ENCODE assay signal across 1 cellular context in the genomic region with DNA sequence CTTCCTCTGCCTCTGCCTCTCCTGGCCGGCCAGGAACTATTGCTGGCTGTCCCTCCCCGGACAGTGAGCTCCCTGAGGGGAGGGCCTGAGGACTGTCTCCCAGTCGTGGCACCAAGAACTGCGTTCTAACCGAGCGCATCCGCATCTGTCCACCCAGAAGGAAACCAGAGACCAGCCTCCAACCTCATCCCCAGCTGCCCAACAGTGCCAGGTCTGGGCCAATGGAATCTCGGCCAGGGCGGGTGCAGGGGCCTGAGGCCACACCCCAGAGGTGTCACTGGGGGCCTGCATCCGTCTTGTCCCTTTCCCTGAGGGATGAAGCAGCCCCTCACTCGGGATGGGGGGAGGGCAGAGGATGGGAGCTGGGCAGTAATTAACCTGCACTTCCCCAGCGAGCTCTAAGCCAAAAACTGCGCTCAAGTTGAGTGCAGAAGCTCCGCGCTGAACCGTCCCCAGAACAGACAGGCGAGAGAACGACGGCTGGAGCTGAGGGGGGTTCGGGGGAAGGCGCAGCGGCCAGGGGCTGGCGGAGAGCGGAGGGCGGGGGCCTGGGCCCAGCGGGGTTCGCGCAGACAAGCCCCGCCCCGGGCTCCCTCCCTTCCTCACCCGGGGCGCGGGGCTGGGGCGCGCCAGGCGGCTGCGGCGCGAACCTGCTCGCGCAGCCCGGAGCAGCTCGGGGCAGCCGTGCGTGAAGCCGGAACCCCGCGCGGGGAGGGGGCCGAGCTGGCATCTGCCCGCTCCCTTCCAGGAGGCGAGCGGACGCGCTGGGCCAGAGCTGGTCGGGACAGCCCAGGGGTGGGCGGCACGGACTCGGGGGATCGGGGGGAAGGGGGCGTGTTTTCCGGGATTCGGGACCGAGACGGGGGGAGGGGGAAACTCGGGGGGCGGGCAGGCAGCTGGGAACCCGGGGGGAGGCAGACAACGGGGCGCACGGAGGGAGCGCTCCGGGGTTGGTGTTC.
TF ChIP-seq lines count a peak whose summit lies in the region.

No MANE protein-coding gene starts in this region.

TF ChIP-seq in HepG2, 621 proteins besides CTCF, POLR2A, EP300 and RAD21 (continued from another document):
- TF ChIP-seq, protein P1, sequence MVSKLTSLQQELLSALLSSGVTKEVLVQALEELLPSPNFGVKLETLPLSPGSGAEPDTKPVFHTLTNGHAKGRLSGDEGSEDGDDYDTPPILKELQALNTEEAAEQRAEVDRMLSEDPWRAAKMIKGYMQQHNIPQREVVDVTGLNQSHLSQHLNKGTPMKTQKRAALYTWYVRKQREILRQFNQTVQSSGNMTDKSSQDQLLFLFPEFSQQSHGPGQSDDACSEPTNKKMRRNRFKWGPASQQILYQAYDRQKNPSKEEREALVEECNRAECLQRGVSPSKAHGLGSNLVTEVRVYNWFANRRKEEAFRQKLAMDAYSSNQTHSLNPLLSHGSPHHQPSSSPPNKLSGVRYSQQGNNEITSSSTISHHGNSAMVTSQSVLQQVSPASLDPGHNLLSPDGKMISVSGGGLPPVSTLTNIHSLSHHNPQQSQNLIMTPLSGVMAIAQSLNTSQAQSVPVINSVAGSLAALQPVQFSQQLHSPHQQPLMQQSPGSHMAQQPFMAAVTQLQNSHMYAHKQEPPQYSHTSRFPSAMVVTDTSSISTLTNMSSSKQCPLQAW (CRISPR knock-in tag; IDR thresholded peaks at IDR 0.05): peak; percentile 48; the same call in 1 of the 2 replicates
- TF ChIP-seq ZSCAN21 (CRISPR knock-in tag; IDR thresholded peaks at IDR 0.05; ENCODE audit: borderline replicate concordance) (peak; percentile 41; the same call in 1 of the 2 replicates), HES4 (CRISPR knock-in tag; IDR thresholded peaks at IDR 0.05; ENCODE audit: borderline replicate concordance) (peak; percentile 50; the same call in 1 of the 2 replicates), POGZ (CRISPR knock-in tag; IDR thresholded peaks at IDR 0.05) (peak; percentile 30), MEF2D (CRISPR knock-in tag; IDR thresholded peaks at IDR 0.05) (0 out of 2 replicates have a peak, but pooled peaks have one; percentile 15), ZNF577 (CRISPR knock-in tag; IDR thresholded peaks at IDR 0.05; ENCODE audit: borderline replicate concordance, low read depth) (no peak), ZNF674 (CRISPR knock-in tag; IDR thresholded peaks at IDR 0.05; ENCODE audit: low read depth) (0 out of 2 replicates have a peak, but pooled peaks have one; percentile 13)
- TF ChIP-seq, protein P2, sequence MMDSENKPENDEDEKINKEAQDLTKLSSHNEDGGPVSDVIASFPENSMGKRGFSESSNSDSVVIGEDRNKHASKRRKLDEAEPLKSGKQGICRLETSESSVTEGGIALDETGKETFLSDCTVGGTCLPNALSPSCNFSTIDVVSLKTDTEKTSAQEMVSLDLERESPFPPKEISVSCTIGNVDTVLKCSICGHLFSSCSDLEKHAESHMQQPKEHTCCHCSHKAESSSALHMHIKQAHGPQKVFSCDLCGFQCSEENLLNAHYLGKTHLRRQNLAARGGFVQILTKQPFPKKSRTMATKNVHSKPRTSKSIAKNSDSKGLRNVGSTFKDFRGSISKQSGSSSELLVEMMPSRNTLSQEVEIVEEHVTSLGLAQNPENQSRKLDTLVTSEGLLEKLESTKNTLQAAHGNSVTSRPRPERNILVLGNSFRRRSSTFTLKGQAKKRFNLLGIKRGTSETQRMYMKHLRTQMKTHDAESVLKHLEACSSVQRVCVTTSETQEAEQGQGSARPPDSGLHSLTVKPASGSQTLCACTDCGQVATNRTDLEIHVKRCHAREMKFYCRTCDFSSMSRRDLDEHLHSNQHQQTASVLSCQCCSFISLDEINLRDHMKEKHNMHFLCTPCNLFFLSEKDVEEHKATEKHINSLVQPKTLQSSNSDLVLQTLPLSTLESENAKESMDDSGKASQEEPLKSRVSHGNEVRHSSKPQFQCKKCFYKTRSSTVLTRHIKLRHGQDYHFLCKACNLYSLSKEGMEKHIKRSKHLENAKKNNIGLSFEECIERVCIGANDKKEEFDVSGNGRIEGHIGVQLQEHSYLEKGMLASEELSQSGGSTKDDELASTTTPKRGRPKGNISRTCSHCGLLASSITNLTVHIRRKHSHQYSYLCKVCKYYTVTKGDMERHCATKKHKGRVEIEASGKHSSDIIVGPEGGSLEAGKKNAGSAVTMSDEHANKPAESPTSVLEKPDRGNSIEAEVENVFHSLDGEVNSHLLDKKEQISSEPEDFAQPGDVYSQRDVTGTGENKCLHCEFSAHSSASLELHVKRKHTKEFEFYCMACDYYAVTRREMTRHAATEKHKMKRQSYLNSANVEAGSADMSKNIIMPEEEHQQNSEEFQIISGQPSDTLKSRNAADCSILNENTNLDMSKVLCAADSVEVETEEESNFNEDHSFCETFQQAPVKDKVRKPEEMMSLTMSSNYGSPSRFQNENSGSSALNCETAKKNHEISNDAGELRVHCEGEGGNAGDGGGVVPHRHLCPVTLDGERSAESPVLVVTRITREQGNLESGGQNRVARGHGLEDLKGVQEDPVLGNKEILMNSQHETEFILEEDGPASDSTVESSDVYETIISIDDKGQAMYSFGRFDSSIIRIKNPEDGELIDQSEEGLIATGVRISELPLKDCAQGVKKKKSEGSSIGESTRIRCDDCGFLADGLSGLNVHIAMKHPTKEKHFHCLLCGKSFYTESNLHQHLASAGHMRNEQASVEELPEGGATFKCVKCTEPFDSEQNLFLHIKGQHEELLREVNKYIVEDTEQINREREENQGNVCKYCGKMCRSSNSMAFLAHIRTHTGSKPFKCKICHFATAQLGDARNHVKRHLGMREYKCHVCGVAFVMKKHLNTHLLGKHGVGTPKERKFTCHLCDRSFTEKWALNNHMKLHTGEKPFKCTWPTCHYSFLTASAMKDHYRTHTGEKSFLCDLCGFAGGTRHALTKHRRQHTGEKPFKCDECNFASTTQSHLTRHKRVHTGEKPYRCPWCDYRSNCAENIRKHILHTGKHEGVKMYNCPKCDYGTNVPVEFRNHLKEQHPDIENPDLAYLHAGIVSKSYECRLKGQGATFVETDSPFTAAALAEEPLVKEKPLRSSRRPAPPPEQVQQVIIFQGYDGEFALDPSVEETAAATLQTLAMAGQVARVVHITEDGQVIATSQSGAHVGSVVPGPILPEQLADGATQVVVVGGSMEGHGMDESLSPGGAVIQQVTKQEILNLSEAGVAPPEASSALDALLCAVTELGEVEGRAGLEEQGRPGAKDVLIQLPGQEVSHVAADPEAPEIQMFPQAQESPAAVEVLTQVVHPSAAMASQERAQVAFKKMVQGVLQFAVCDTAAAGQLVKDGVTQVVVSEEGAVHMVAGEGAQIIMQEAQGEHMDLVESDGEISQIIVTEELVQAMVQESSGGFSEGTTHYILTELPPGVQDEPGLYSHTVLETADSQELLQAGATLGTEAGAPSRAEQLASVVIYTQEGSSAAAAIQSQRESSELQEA (CRISPR knock-in tag; IDR thresholded peaks at IDR 0.05; ENCODE audit: not compliant biosample characterization): peak; percentile 70
- TF ChIP-seq, protein P3, sequence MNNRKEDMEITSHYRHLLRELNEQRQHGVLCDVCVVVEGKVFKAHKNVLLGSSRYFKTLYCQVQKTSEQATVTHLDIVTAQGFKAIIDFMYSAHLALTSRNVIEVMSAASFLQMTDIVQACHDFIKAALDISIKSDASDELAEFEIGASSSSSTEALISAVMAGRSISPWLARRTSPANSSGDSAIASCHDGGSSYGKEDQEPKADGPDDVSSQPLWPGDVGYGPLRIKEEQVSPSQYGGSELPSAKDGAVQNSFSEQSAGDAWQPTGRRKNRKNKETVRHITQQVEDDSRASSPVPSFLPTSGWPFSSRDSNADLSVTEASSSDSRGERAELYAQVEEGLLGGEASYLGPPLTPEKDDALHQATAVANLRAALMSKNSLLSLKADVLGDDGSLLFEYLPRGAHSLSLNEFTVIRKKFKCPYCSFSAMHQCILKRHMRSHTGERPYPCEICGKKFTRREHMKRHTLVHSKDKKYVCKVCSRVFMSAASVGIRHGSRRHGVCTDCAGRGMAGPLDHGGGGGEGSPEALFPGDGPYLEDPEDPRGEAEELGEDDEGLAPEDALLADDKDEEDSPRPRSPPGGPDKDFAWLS (CRISPR knock-in tag; IDR thresholded peaks at IDR 0.05; ENCODE audit: borderline replicate concordance): no peak
